In genomic region chr9:134134949-134135342, GRCh38 we compare ENCODE assay signal across 9 cellular contexts. TPM values are rescaled to one million over a fixed set of nuclear protein-coding genes. Genes with fewer than 3 reads are reported as not detected.
A peak's percentile ranks its signal among the peaks of the same experiment; 100 is the strongest.
DNase-seq lines count a peak whose midpoint lies in the region; ATAC-seq, FAIRE-seq and TF ChIP-seq lines count a peak whose summit lies in the region.
"Had no signal": no experiment of that assay in that cellular context is flagged by ENCODE, and none has a peak within 500 bp of the region (broad histone marks: within the 10 kb centered on the region; RNA-seq: fewer than 3 reads in every experiment).

No MANE protein-coding gene starts in this region.

- in situ Hi-C loops in GM12878 (cut with MboI), result no loop called here

- H3K36me3 ChIP-seq in DND-41 (ENCODE audit: insufficient read depth, low read length) (peaks cover 22% of the 10 kb centered on the region), GM12878 (ENCODE audit: control insufficient read depth in 2 of 2, insufficient read depth in 2 of 2, low read length in 1 of 2) (no peaks in the 10 kb centered on the region; a peak in 1 of 4 replicates), lower lobe of right lung (peaks cover 3% of the 10 kb centered on the region), upper lobe of right lung (peaks cover 2% of the 10 kb centered on the region)

- peaks cover 40% of the 10 kb centered on the region for H3K4me1 ChIP-seq in DND-41 (ENCODE audit: insufficient read depth, low read length)
- peaks cover 7% of the 10 kb centered on the region for H3K4me1 ChIP-seq in GM12878 (ENCODE audit: control insufficient read depth, insufficient read depth, low read length)
- H3K4me1 ChIP-seq in lower lobe of right lung, result peaks cover 60% of the 10 kb centered on the region
- peaks cover 34% of the 10 kb centered on the region for H3K4me1 ChIP-seq in upper lobe of right lung

- no peak for TF ChIP-seq POLR2A in GM12878 (IDR thresholded peaks at IDR 0.05; ENCODE audit: low read depth, low read length)

- H3K9me3 ChIP-seq in DND-41 (ENCODE audit: insufficient read depth, low read length, severe bottlenecking) (no peaks in the 10 kb centered on the region), GM12878 (replicated peaks; ENCODE audit: control insufficient read depth, insufficient read depth, low read length) (no peaks in the 10 kb centered on the region), lower lobe of right lung (no peaks in the 10 kb centered on the region), upper lobe of right lung (no peaks in the 10 kb centered on the region)

- POLR2A ChIA-PET in GM12878 (lab: Charles Lee), result interaction anchor here (0.5 to 1.0 kb wide), 4 partner anchors 10 to 194 kb away, joined by 3 to 6 read pairs (median 4); partner anchors contain the start of gene BRD3OS

- no TSS peak for BruUV-seq in GM12878 (replicated peaks; lab: Mats Ljungman, UMichigan)

- H3K4me2 ChIP-seq in DND-41 (ENCODE audit: insufficient read depth, low read length) (peak overlapping the region; percentile 98), GM12878 (ENCODE audit: control insufficient read depth, insufficient read depth) (peak overlapping the region; percentile 88)

- H3K27ac ChIP-seq in DND-41 (ENCODE audit: low read length) (peak overlapping the region; percentile 98), HL-60 (replicated peaks) (peak overlapping the region; percentile 99), GM12878 (ENCODE audit: control insufficient read depth, insufficient read depth) (peak overlapping the region; percentile 87), lower lobe of right lung (peak overlapping the region; percentile 93), upper lobe of right lung (peak overlapping the region; percentile 93)

- DNase-seq in DND-41, result no peak
- peak in 1 of 2 experiments; percentile 15 for DNase-seq in HL-60 (ENCODE audit: low read depth in 1 of 2, low spot score in 1 of 2)
- DNase-seq in GM12878 (ENCODE audit: low read depth, low spot score), result no peak
- DNase-seq in lower lobe of right lung, result no peak
- no peak for DNase-seq in upper lobe of right lung
- no peak for DNase-seq in NCI-H2171 (lab: John Stamatoyannopoulos, UW)
- no peak for DNase-seq in activated effector memory CD4-positive, alpha-beta T cell treated with anti-CD3 and anti-CD28 coated beads, Interleukin-2, amount 50 U/mL, for 16 hours
- no peak for DNase-seq in RPMI8226

- H3K79me2 ChIP-seq in DND-41 (ENCODE audit: insufficient read depth, low read length), result peaks cover 54% of the 10 kb centered on the region
- peaks cover 39% of the 10 kb centered on the region for H3K79me2 ChIP-seq in GM12878 (ENCODE audit: control insufficient read depth, insufficient read depth, low read length)

- no peak for TF ChIP-seq CTCF in DND-41 (IDR thresholded peaks at IDR 0.05; ENCODE audit: borderline replicate concordance, extremely low read depth, low read length, poor library complexity, severe bottlenecking)
- no peak for TF ChIP-seq CTCF in HL-60 (IDR thresholded peaks at IDR 0.05; ENCODE audit: insufficient read depth, low read length)
- no peak for TF ChIP-seq CTCF in GM12878 (IDR thresholded peaks at IDR 0.05 in 2 of 3, conservative IDR thresholded peaks at IDR 0.05 in 1 of 3; ENCODE audit: control insufficient read depth in 2 of 3, extremely low read depth in 1 of 3, insufficient read depth in 1 of 3, low read depth in 3 of 3, low read length in 3 of 3)
- no peak for TF ChIP-seq CTCF in lower lobe of right lung (IDR thresholded peaks at IDR 0.05)
- no peak for TF ChIP-seq CTCF in upper lobe of right lung (IDR thresholded peaks at IDR 0.05)

- intact Hi-C loops in GM12878 (cut with micrococcal nuclease; ENCODE audit: unreplicated experiment), result no loop called here
- intact Hi-C loops in lower lobe of right lung (cut with DNase I), result no loop called here
- intact Hi-C loops in upper lobe of right lung (cut with DNase I), result no loop called here

- no peak for TF ChIP-seq EP300 in GM12878 (IDR thresholded peaks at IDR 0.05; ENCODE audit: borderline replicate concordance in 1 of 2, control insufficient read depth in 1 of 2, low read depth in 2 of 2, low read length in 2 of 2)

- RAD21 ChIA-PET in GM12878 (lab: Charles Lee; ENCODE audit: unreplicated experiment), result no interaction called here

- CTCF ChIA-PET in GM12878 (lab: Yijun Ruan, JAX), result no interaction called here

- H3K27me3 ChIP-seq in DND-41 (ENCODE audit: insufficient read depth, low read length, poor library complexity), result no peaks in the 10 kb centered on the region
- no peaks in the 10 kb centered on the region for H3K27me3 ChIP-seq in HL-60 (ENCODE audit: insufficient read depth, poor library complexity, severe bottlenecking)
- H3K27me3 ChIP-seq in GM12878 (replicated peaks in 1 of 2; ENCODE audit: control insufficient read depth in 2 of 2, insufficient read depth in 2 of 2, low read length in 1 of 2), result no peaks in the 10 kb centered on the region
- no peaks in the 10 kb centered on the region for H3K27me3 ChIP-seq in lower lobe of right lung (ENCODE audit: low read depth)
- no peaks in the 10 kb centered on the region for H3K27me3 ChIP-seq in upper lobe of right lung

- ATAC-seq in DND-41 (ENCODE audit: insufficient read depth, low read depth) (no peak), GM12878 (no peak), lower lobe of right lung (no peak), upper lobe of right lung (no peak)

- peak overlapping the region; percentile 97 for H2AFZ ChIP-seq in DND-41 (ENCODE audit: low read depth, low read length)
- H2AFZ ChIP-seq in GM12878 (ENCODE audit: control insufficient read depth, low read depth, low read length), result peak overlapping the region; percentile 93

- H3K9ac ChIP-seq in DND-41 (ENCODE audit: low read depth, low read length) (peak overlapping the region; percentile 99), GM12878 (ENCODE audit: control insufficient read depth, insufficient read depth, low read length) (peak overlapping the region; percentile 95)

- peaks cover 34% of the 10 kb centered on the region for H4K20me1 ChIP-seq in DND-41 (ENCODE audit: insufficient read depth, low read length)
- H4K20me1 ChIP-seq in GM12878 (ENCODE audit: control insufficient read depth, insufficient read depth), result peaks cover 4% of the 10 kb centered on the region; the same call in 1 of the 2 replicates

- peak; percentile 7 for FAIRE-seq in GM12878 (lab: Jason Lieb, UNC)
- FAIRE-seq: TTC549 had no signal

- peak overlapping the region; percentile 83 to 98 for H3K4me3 ChIP-seq in DND-41 (ENCODE audit: low read depth in 1 of 2, low read length in 2 of 2)
- peak overlapping the region; percentile 70 for H3K4me3 ChIP-seq in HL-60 (replicated peaks; ENCODE audit: insufficient read depth, low read length)
- peak overlapping the region; percentile 74 for H3K4me3 ChIP-seq in GM12878
- peak overlapping the region; percentile 98 for H3K4me3 ChIP-seq in lower lobe of right lung
- peak overlapping the region; percentile 100 for H3K4me3 ChIP-seq in upper lobe of right lung

- SMC1A ChIA-PET in GM12878 (lab: Charles Lee; ENCODE audit: uncharacterized antibody, unreplicated experiment), result interaction anchor here (0.5 kb wide), 1 partner anchor 780 kb away, joined by 5 read pairs; no protein-coding TSS in a partner anchor

- no peak for TF ChIP-seq RAD21 in GM12878 (IDR thresholded peaks at IDR 0.05; ENCODE audit: insufficient read depth, low read depth, low read length)

- 21% methylated on average over 6 of the region's 7 CpGs for WGBS in GM12878 (ENCODE audit: insufficient coverage, insufficient replicate concordance, low lambda C conversion rate, missing lambda C conversion rate)

TF ChIP-seq in GM12878, 131 proteins besides CTCF, POLR2A, EP300 and RAD21 (continues in another document):
- TF ChIP-seq ZNF24 (IDR thresholded peaks at IDR 0.05) (no peak), MEF2B (IDR thresholded peaks at IDR 0.05; ENCODE audit: partially characterized antibody, poor library complexity, severe bottlenecking) (no peak)

RNA-seq across cellular contexts. Expression of gene WDR5, which starts 0.9 kb away (rescaled TPM):
- 25.9 and 34.3 TPM in 2 replicates for total RNA-seq in GM12878 (2013; cell fraction: nucleolus; rRNA removed)
- total RNA-seq in GM12878 (2014; rRNA removed) (27.6 and 33.2 TPM in 2 replicates), GM12878 (2014; rRNA removed; fragmentation: Illumina TruSeq; extraction: Trizol) (24.0 and 27.0 TPM in 2 replicates), GM12878 (2021) (43.7 and 43.9 TPM in 2 replicates), lower lobe of right lung (22.6 TPM), upper lobe of right lung (26.6 TPM)
- polyA plus RNA-seq in GM12878 (2011; ENCODE audit: low read depth), result 13.2 TPM
- polyA plus RNA-seq in GM12878 (2011; rRNA removed) (25.5 and 29.0 TPM in 2 replicates), GM12878 (2014; fragmentation: Illumina TruSeq; extraction: Trizol) (30.7 and 33.1 TPM in 2 replicates), GM12878 (2014; fragmentation: Nextera tagmentation; extraction: Ambion mirVana) (1 to 10 TPM; 1.4 to 3.8 TPM), GM12878 (2014; rRNA removed) (37.1 and 44.9 TPM in 2 replicates), GM12878 (2016; fragmentation: Nextera tagmentation; extraction: Ambion mirVana) (10 to 100 TPM; 36.9 to 42.7 TPM)
- 33.1 and 40.0 TPM in 2 replicates for polyA plus RNA-seq in GM12878 (2011; cell fraction: cytosol; rRNA removed)
- 61.7 and 83.0 TPM in 2 replicates for polyA plus RNA-seq in GM12878 (2011; cell fraction: nucleus; rRNA removed)
- polyA plus RNA-seq in GM12878 (2012), result 22.4 and 23.7 TPM in 2 replicates
- polyA minus RNA-seq in GM12878 (2011; rRNA and poly(A)+ RNA removed), result 16.2 and 21.2 TPM in 2 replicates
- 12.0 and 14.2 TPM in 2 replicates for polyA minus RNA-seq in GM12878 (2011; cell fraction: cytosol; rRNA and poly(A)+ RNA removed)
- 20.9 and 31.9 TPM in 2 replicates for polyA minus RNA-seq in GM12878 (2011; cell fraction: nucleus; rRNA and poly(A)+ RNA removed)

RNA-seq across cellular contexts. Expression of gene RNU6ATAC, which starts 29.4 kb away (rescaled TPM):
- not detected in 2 replicates for total RNA-seq in GM12878 (2013; cell fraction: nucleolus; rRNA removed)
- total RNA-seq in GM12878 (2014; rRNA removed), result not detected in 2 replicates
- 184 and 189 TPM in 2 replicates for total RNA-seq in GM12878 (2014; rRNA removed; fragmentation: Illumina TruSeq; extraction: Trizol)
- total RNA-seq in GM12878 (2021), result 69.7 and 89.7 TPM in 2 replicates
- not detected for polyA plus RNA-seq in GM12878 (2011; ENCODE audit: low read depth)
- polyA plus RNA-seq in GM12878 (2011; rRNA removed), result not detected in 2 replicates
- polyA plus RNA-seq in GM12878 (2011; cell fraction: cytosol; rRNA removed), result not detected in 2 replicates
- polyA plus RNA-seq in GM12878 (2011; cell fraction: nucleus; rRNA removed), result not detected in 2 replicates
- not detected in 2 replicates for polyA plus RNA-seq in GM12878 (2012)
- polyA plus RNA-seq in GM12878 (2014; fragmentation: Illumina TruSeq; extraction: Trizol), result not detected in 2 replicates
- polyA plus RNA-seq in GM12878 (2014; fragmentation: Nextera tagmentation; extraction: Ambion mirVana), result not detected
- not detected in 2 replicates for polyA plus RNA-seq in GM12878 (2014; rRNA removed)
- polyA plus RNA-seq in GM12878 (2016; fragmentation: Nextera tagmentation; extraction: Ambion mirVana), result not detected
- polyA minus RNA-seq in GM12878 (2011; rRNA and poly(A)+ RNA removed), result under 0.01 and 1,618 TPM in 2 replicates
- polyA minus RNA-seq in GM12878 (2011; cell fraction: cytosol; rRNA and poly(A)+ RNA removed), result 495 and 1,333 TPM in 2 replicates
- under 0.01 TPM in 2 replicates for polyA minus RNA-seq in GM12878 (2011; cell fraction: nucleus; rRNA and poly(A)+ RNA removed)
- total RNA-seq in lower lobe of right lung, result 248 TPM
- 172 TPM for total RNA-seq in upper lobe of right lung
